Comparison of ENCODE assay signal across 8 cellular contexts in the genomic region with DNA sequence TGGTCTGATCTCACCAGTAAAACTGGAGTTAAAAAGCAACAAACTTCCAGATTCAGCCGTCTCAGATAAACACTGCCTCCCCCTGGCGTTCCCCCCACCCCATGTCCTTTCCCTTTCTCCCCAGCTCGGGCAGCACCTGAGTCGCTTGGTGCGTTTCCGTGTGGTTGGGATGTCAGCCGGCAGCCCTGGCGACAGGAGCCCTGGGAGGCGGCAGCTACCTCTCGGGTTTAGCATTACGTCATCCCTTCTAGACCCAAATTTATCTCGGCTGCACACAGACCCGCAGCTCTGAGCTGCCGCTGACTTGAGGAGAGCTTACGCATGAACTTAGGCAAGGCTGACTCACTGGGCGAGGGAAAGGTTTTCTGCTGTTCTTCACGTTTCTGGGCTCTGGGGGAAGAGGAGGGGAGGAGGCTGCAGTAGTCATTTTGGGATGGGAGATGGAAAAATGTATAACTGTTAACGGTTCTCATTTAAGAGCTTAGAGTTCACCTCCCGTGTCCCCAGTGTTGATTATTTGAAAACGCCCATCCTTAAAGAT. TPM values are rescaled to one million over a fixed set of nuclear protein-coding genes. Genes with fewer than 3 reads are reported as not detected.
DNase-seq lines count a peak whose midpoint lies in the region; ATAC-seq and TF ChIP-seq lines count a peak whose summit lies in the region.

No MANE protein-coding gene starts in this region.

- peak overlapping the region; percentile 83 for H3K27ac Mint-ChIP-seq in progenitor cell of endocrine pancreas

- intact Hi-C loops in left cardiac atrium (cut with DNase I) = loop anchor here (5.0 kb wide), 2 partner anchors 79 to 84 kb away; no protein-coding TSS in a partner anchor

- no peaks in the 10 kb centered on the region for H3K27me3 Mint-ChIP-seq in progenitor cell of endocrine pancreas

- H2AFZ ChIP-seq in SU-DHL-6 (ENCODE audit: low read depth, low read length, severe bottlenecking) = no peak overlapping the region

- H3K27ac ChIP-seq in HUES64 (ENCODE audit: low read depth, low read length) (no peak overlapping the region), SU-DHL-6 (ENCODE audit: low read depth, low read length) (no peak overlapping the region)

- WGBS in HUES64 = 10% methylated on average over 20 of the region's 20 CpGs

- H3K9ac ChIP-seq in HUES64 (ENCODE audit: low read depth, low read length) = no peak overlapping the region
- H3K9ac ChIP-seq in SU-DHL-6 (ENCODE audit: low read length) = peak overlapping the region; percentile 2; the same call in 1 of the 2 replicates
- H3K9ac ChIP-seq in adipocyte (ENCODE audit: low read length) = peak overlapping the region; percentile 59

- H3K4me1 Mint-ChIP-seq in progenitor cell of endocrine pancreas (ENCODE audit: low read depth) = peaks cover 35% of the 10 kb centered on the region

- no peaks in the 10 kb centered on the region for H3F3A ChIP-seq in SU-DHL-6 (ENCODE audit: insufficient read depth)

- ATAC-seq in GM21528 (IDR thresholded peaks at IDR 0.05; ENCODE audit: low FRiP score, unreplicated experiment) (peak; percentile 36), left cardiac atrium (peak; percentile 33 to 72)

- TF ChIP-seq CTCF in SU-DHL-6 (IDR thresholded peaks at IDR 0.05; ENCODE audit: insufficient read depth, low read length, poor library complexity, severe bottlenecking) = peak; percentile 15
- peak; percentile 16 for TF ChIP-seq CTCF in progenitor cell of endocrine pancreas (IDR thresholded peaks at IDR 0.05; ENCODE audit: unreplicated experiment)

- H3K4me3 Mint-ChIP-seq in progenitor cell of endocrine pancreas (ENCODE audit: low read depth) = peak overlapping the region; percentile 56

- H3K4me1 ChIP-seq in HUES64 (ENCODE audit: insufficient read depth, low read length) (peaks cover 12% of the 10 kb centered on the region), adipocyte (ENCODE audit: control insufficient read depth, insufficient read depth, low read length) (peaks cover 20% of the 10 kb centered on the region)

- H3K9me2 ChIP-seq in SU-DHL-6 (replicated peaks; ENCODE audit: insufficient read depth, low read length) = no peaks in the 10 kb centered on the region

- H3K36me3 Mint-ChIP-seq in progenitor cell of endocrine pancreas (ENCODE audit: insufficient read depth) = no peaks in the 10 kb centered on the region

- DNase-seq in DMS153 treated with DMSO at 0.1 percent for 48 hours (lab: John Stamatoyannopoulos, UW; ENCODE audit: unreplicated experiment) = peak; percentile 42
- DNase-seq in adipocyte (ENCODE audit: low read depth) = peak; percentile 94
- DNase-seq in left cardiac atrium = peak; percentile 86
- peak; percentile 52 for DNase-seq in progenitor cell of endocrine pancreas (ENCODE audit: low spot score, unreplicated experiment)
- DNase-seq in NCI-H128 (lab: John Stamatoyannopoulos, UW; ENCODE audit: unreplicated experiment) = no peak

- H3K4me3 ChIP-seq in HUES64 (ENCODE audit: low read length) = peak overlapping the region; percentile 25
- no peak overlapping the region for H3K4me3 ChIP-seq in SU-DHL-6 (ENCODE audit: insufficient read depth, low read length, poor library complexity, severe bottlenecking)
- H3K4me3 ChIP-seq in adipocyte (ENCODE audit: low read length) = peak overlapping the region; percentile 78

- peak overlapping the region; percentile 39 for H3K4me2 ChIP-seq in SU-DHL-6 (ENCODE audit: low read depth, low read length, poor library complexity, severe bottlenecking)

- no peaks in the 10 kb centered on the region for H3K9me3 Mint-ChIP-seq in progenitor cell of endocrine pancreas (ENCODE audit: low read depth)

- H4K20me1 ChIP-seq in SU-DHL-6 (ENCODE audit: low read depth, low read length) = no peaks in the 10 kb centered on the region

- no peaks in the 10 kb centered on the region for H3K36me3 ChIP-seq in HUES64 (ENCODE audit: insufficient read depth, low read length)
- H3K36me3 ChIP-seq in SU-DHL-6 (ENCODE audit: low read length) = no peaks in the 10 kb centered on the region
- H3K36me3 ChIP-seq in adipocyte (ENCODE audit: control insufficient read depth, insufficient read depth, low read length, severe bottlenecking) = no peaks in the 10 kb centered on the region

- H3K9me3 ChIP-seq in HUES64 (ENCODE audit: insufficient read depth, low read depth, low read length) (no peaks in the 10 kb centered on the region), SU-DHL-6 (ENCODE audit: insufficient read depth, low read length) (no peaks in the 10 kb centered on the region), adipocyte (ENCODE audit: control insufficient read depth, low read length) (no peaks in the 10 kb centered on the region)

- no peaks in the 10 kb centered on the region for H3K79me2 ChIP-seq in SU-DHL-6 (ENCODE audit: insufficient read depth, low read length)

- peaks cover 33% of the 10 kb centered on the region for H3K27me3 ChIP-seq in HUES64 (ENCODE audit: insufficient read depth, low read length)
- no peaks in the 10 kb centered on the region for H3K27me3 ChIP-seq in SU-DHL-6 (ENCODE audit: low read length)
- no peaks in the 10 kb centered on the region for H3K27me3 ChIP-seq in adipocyte (replicated peaks; ENCODE audit: control insufficient read depth, insufficient read depth, low read length)

RNA-seq across cellular contexts. Expression of a gene that starts 14.4 kb away (rescaled TPM):
- polyA plus RNA-seq in HUES64 (2013, experiment 1 of 2) = 5.2 TPM
- 9.4 TPM for polyA plus RNA-seq in HUES64 (2013, experiment 2 of 2)
- total RNA-seq in left cardiac atrium (10 to 100 TPM; 38.7 to 43.0 TPM), progenitor cell of endocrine pancreas (27.6 and 30.6 TPM in 2 replicates)
